18 cellular contexts compared by ENCODE assay signal in genomic region chr2:74892609-74893008, GRCh38. TPM values are rescaled to one million over a fixed set of nuclear protein-coding genes. Genes with fewer than 3 reads are reported as not detected.
DNase-seq lines count a peak whose midpoint lies in the region; FAIRE-seq and TF ChIP-seq lines count a peak whose summit lies in the region.
"Had no signal": no experiment of that assay in that cellular context is flagged by ENCODE, and none has a peak within 500 bp of the region (broad histone marks: within the 10 kb centered on the region; RNA-seq: fewer than 3 reads in every experiment).

No MANE protein-coding gene starts in this region.

- H3K36me3 Mint-ChIP-seq in MCF 10A (ENCODE audit: insufficient read depth, unreplicated experiment) = peaks cover 43% of the 10 kb centered on the region

- no peak for TF ChIP-seq CTCF in MCF 10A (IDR thresholded peaks at IDR 0.05; ENCODE audit: unreplicated experiment)
- no peak for TF ChIP-seq CTCF in breast epithelium (IDR thresholded peaks at IDR 0.05)
- no peak for TF ChIP-seq CTCF in ascending aorta (IDR thresholded peaks at IDR 0.05)
- TF ChIP-seq CTCF in keratinocyte (optimal IDR thresholded peaks at IDR 0.05 in 1 of 3, IDR thresholded peaks at IDR 0.05 in 1 of 3, conservative IDR thresholded peaks at IDR 0.05 in 1 of 3; ENCODE audit: extremely low read depth in 1 of 3, insufficient read depth in 2 of 3, low read length in 3 of 3) = no peak
- TF ChIP-seq CTCF in colonic mucosa (IDR thresholded peaks at IDR 0.05) = no peak

- H3K9me3 Mint-ChIP-seq in MCF 10A (ENCODE audit: unreplicated experiment) = no peaks in the 10 kb centered on the region

- H3K4me1 Mint-ChIP-seq in MCF 10A (ENCODE audit: insufficient read depth, unreplicated experiment) = peaks cover 16% of the 10 kb centered on the region
- H3K4me1 Mint-ChIP-seq: IgD-negative memory B cell had no signal

- H3K9me3 ChIP-seq in breast epithelium (no peaks in the 10 kb centered on the region), ascending aorta (no peaks in the 10 kb centered on the region), keratinocyte (ENCODE audit: control insufficient read depth, low read depth, low read length) (no peaks in the 10 kb centered on the region), colonic mucosa (no peaks in the 10 kb centered on the region)
- H3K9me3 ChIP-seq: HAP-1 had no signal

- H3K4me2 ChIP-seq in keratinocyte (ENCODE audit: control insufficient read depth, extremely low read depth, insufficient read depth, low read depth, low read length) = peak overlapping the region; percentile 3

- H3K9me1 ChIP-seq in keratinocyte (ENCODE audit: control insufficient read depth, extremely low read depth, insufficient read depth, low read length) = no peaks in the 10 kb centered on the region

- no peak for TF ChIP-seq POLR2A in breast epithelium (IDR thresholded peaks at IDR 0.05)

- no peak overlapping the region for H3K9ac ChIP-seq in keratinocyte (ENCODE audit: control insufficient read depth, extremely low read depth, insufficient read depth, low read length)
- H3K9ac ChIP-seq in colonic mucosa (ENCODE audit: low read depth in 2 of 2, low read length in 2 of 2) = no peak overlapping the region

- H3K4me3 ChIP-seq in breast epithelium = no peak overlapping the region
- H3K4me3 ChIP-seq in ascending aorta = no peak overlapping the region
- no peak overlapping the region for H3K4me3 ChIP-seq in keratinocyte (ENCODE audit: control insufficient read depth in 2 of 3, extremely low read depth in 1 of 3, insufficient read depth in 2 of 3, low read depth in 1 of 3, low read length in 3 of 3)
- H3K4me3 ChIP-seq in colonic mucosa = no peak overlapping the region
- H3K4me3 ChIP-seq: GM12878, HAP-1 had no signal

- no peaks in the 10 kb centered on the region for H4K20me1 ChIP-seq in keratinocyte (ENCODE audit: control insufficient read depth, extremely low read depth, insufficient read depth, low read length)

- intact Hi-C loops in MCF 10A (cut with micrococcal nuclease) = loop anchor here (5.0 kb wide), 1 partner anchor 65 kb away; the partner anchor contains the start of gene POLE4
- intact Hi-C loops in breast epithelium (cut with DNase I; ENCODE audit: low total_unique reads) = loop anchor here (10.0 kb wide), 1 partner anchor 548 kb away; the partner anchor contains the start of gene SLC4A5
- intact Hi-C loops in ascending aorta (cut with DNase I) = loop anchor here (5.0 kb wide), 1 partner anchor 255 kb away; no protein-coding TSS in a partner anchor
- intact Hi-C loops in colonic mucosa (cut with DNase I) = no loop called here

- POLR2A ChIA-PET in MCF 10A (lab: Yijun Ruan, JAX) = interaction anchor here (0.7 to 1.1 kb wide), 2 partner anchors 9 to 511 kb away, joined by 3 read pairs; no protein-coding TSS in a partner anchor

- peak overlapping the region; percentile 52 for H3K27ac Mint-ChIP-seq in MCF 10A (ENCODE audit: low read depth, unreplicated experiment)
- H3K27ac Mint-ChIP-seq: IgD-negative memory B cell had no signal

- H3K36me3 ChIP-seq in breast epithelium (no peaks in the 10 kb centered on the region), ascending aorta (peaks cover 11 to 19% of the 10 kb centered on the region in 2 donors), keratinocyte (ENCODE audit: control insufficient read depth in 2 of 2, extremely low read depth in 1 of 2, insufficient read depth in 2 of 2, low read length in 2 of 2) (peaks cover 19 to 21% of the 10 kb centered on the region in 2 experiments), colonic mucosa (peaks cover 21% of the 10 kb centered on the region)

- H3K79me2 ChIP-seq in keratinocyte (ENCODE audit: control insufficient read depth, insufficient read depth, low read length) = no peaks in the 10 kb centered on the region

- DNase-seq in MCF 10A (ENCODE audit: unreplicated experiment) (no peak), breast epithelium (ENCODE audit: low spot score in 2 of 2) (no peak), ascending aorta (ENCODE audit: low spot score in 2 of 2) (no peak), keratinocyte (ENCODE audit: low read depth, low spot score) (no peak), colonic mucosa (no peak), retina (no peak), T-helper 1 cell (no peak), iPS-NIHi11 (ENCODE audit: low spot score) (no peak)
- DNase-seq: COR-L47, MV-4-11, NCI-H1417 treated with DMSO at 0.1 percent for 48 hours, NCI-H2029, NCI-H510A treated with DMSO at 0.1 percent for 48 hours had no signal

- no peak for FAIRE-seq in keratinocyte (lab: Jason Lieb, UNC)
- FAIRE-seq: GM12878, GM18507 had no signal

- no peak overlapping the region for H3K4me3 Mint-ChIP-seq in MCF 10A (ENCODE audit: unreplicated experiment)
- H3K4me3 Mint-ChIP-seq: CD14-positive monocyte, IgD-negative memory B cell had no signal

- H3K27me3 ChIP-seq in breast epithelium = no peaks in the 10 kb centered on the region
- H3K27me3 ChIP-seq in ascending aorta = no peaks in the 10 kb centered on the region
- no peaks in the 10 kb centered on the region for H3K27me3 ChIP-seq in keratinocyte (ENCODE audit: control insufficient read depth, extremely low read depth, insufficient read depth, low read length)
- no peaks in the 10 kb centered on the region for H3K27me3 ChIP-seq in colonic mucosa

- dilution Hi-C loops in keratinocyte (cut with MboI; ENCODE audit: extremely low pct_ligation_motif_present, low sequenced_read_pairs) = no loop called here

- no peaks in the 10 kb centered on the region for H3K27me3 Mint-ChIP-seq in MCF 10A (ENCODE audit: insufficient read depth, unreplicated experiment)
- H3K27me3 Mint-ChIP-seq: IgD-negative memory B cell had no signal

- TSS peak; percentile 22 for BruUV-seq in MCF 10A (replicated peaks; lab: Mats Ljungman, UMichigan)

- CTCF ChIA-PET in MCF 10A (lab: Yijun Ruan, JAX) = interaction anchor here (0.6 to 1.4 kb wide), 2 partner anchors 39 to 181 kb away, joined by 3 to 5 read pairs; no protein-coding TSS in a partner anchor

- H3K27ac ChIP-seq in breast epithelium (no peak overlapping the region), ascending aorta (peak overlapping the region; percentile 54 to 76), keratinocyte (ENCODE audit: control insufficient read depth, insufficient read depth, low read length) (peak overlapping the region; percentile 55), colonic mucosa (no peak overlapping the region)

- H3K4me1 ChIP-seq in breast epithelium (no peaks in the 10 kb centered on the region), ascending aorta (peaks cover 3 to 9% of the 10 kb centered on the region in 2 donors), keratinocyte (ENCODE audit: control insufficient read depth, extremely low read depth, insufficient read depth, low read length) (peaks cover 41% of the 10 kb centered on the region), colonic mucosa (no peaks in the 10 kb centered on the region)

- no peak overlapping the region for H2AFZ ChIP-seq in keratinocyte (ENCODE audit: control insufficient read depth, low read length)

RNA-seq across cellular contexts. Expression of gene HK2, which starts 58.7 kb away (rescaled TPM):
- 40.4 and 47.8 TPM in 2 replicates for total RNA-seq in MCF 10A (2022)
- total RNA-seq in breast epithelium = 10 to 100 TPM in 2 of 3 donors, 1 to 10 TPM in 1; 9.8 to 39.2 (median 19.9) TPM
- 6.8 TPM for total RNA-seq in ascending aorta
- polyA plus RNA-seq in keratinocyte = 20.3 to 27.1 TPM (median 23.2 TPM) in 3 replicates
- 56.1 TPM for polyA plus RNA-seq in keratinocyte (2011; ENCODE audit: low read depth)
- 13.8 and 15.1 TPM in 2 replicates for polyA plus RNA-seq in keratinocyte (2011; cell fraction: cytosol; rRNA removed)
- polyA plus RNA-seq in keratinocyte (2011; cell fraction: nucleus; rRNA removed) = 29.1 and 39.4 TPM in 2 replicates
- polyA plus RNA-seq in keratinocyte (2012; ENCODE audit: low replicate concordance) = 21.7 and 83.6 TPM in 2 replicates
- 27.5 to 58.4 TPM (median 58.2 TPM) in 3 replicates for polyA minus RNA-seq in keratinocyte
- polyA minus RNA-seq in keratinocyte (2011; cell fraction: cytosol; rRNA and poly(A)+ RNA removed) = 28.2 TPM
- polyA minus RNA-seq in keratinocyte (2011; cell fraction: nucleus; rRNA and poly(A)+ RNA removed) = 38.4 and 46.2 TPM in 2 replicates
- 100 to 1,000 TPM; 162 to 396 TPM for total RNA-seq in colonic mucosa

Comparison
In these comparisons a context has a peak if more than half of its experiments do, and no peak if none do; other contexts are left out.
1. H3K27ac ChIP-seq: peak in ascending aorta (2 of 2) and keratinocyte (single experiment); none in breast epithelium (0 of 2) and colonic mucosa (single experiment).